8 cellular contexts compared by ENCODE assay signal in the genomic region with DNA sequence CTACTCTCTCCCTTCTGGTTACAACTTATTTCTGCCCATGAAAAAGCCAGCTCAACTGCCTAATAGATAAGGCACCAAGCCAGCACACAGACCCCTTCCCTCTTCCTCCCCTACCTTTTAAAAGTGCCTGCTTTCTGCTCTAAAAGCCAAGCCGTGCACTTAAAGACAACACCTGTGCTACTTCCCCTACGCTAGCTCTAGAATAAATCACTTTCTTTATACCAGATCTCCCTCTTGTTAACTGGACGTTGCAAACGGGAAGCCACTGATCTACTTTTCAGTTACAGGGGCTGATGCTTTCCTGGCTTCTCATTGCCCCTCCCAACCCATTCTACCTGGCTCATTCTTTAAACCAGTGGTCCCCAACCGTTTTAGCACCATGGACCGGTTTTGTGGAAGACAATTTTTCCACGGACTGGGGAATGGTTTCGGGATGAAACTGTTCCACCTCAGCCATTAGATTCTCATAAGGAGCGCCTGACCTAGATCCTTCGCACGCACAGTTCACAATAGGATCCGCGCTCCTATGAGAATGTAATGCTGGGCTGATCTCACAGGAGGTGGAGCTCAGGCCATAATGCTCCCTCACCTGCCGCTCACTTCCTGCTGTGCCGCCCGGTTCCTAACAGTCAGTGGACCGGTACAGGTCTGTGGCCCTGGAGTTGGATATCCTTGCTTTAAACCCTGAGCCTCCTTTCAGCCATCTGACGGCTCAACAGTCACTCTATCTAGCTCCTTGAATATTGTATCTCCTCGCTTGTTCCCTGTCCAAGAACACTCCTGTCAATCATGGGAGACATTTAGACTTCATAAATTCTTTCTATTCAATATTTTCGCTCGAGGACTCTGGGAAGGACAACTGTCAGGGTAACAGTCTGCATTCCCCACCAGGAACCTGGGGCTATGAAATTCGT. TPM values are rescaled to one million over a fixed set of nuclear protein-coding genes. Genes with fewer than 3 reads are reported as not detected.
A peak's percentile ranks its signal among the peaks of the same experiment; 100 is the strongest.
DNase-seq lines count a peak whose midpoint lies in the region; ATAC-seq and TF ChIP-seq lines count a peak whose summit lies in the region.

No MANE protein-coding gene starts in this region.

- DNase-seq in NCI-H1092 treated with DMSO at 0.1 percent for 48 hours (lab: John Stamatoyannopoulos, UW) (peak; percentile 34), NCI-H1092 (lab: John Stamatoyannopoulos, UW) (no peak), NCI-H345 (lab: John Stamatoyannopoulos, UW) (peak; percentile 76), adrenal gland (peak in 2 of 7 donors; percentile 8 to 10), hepatocyte (ENCODE audit: low spot score) (no peak), retina (peak; percentile 5)

- peak overlapping the region; percentile 74 for H3K4me2 ChIP-seq in hepatocyte

- peak overlapping the region in 2 of 5 donors; percentile 48 to 83 for H3K27ac ChIP-seq in adrenal gland
- peak overlapping the region; percentile 31 for H3K27ac ChIP-seq in hepatocyte

- ATAC-seq in HG02981 (IDR thresholded peaks at IDR 0.05; ENCODE audit: unreplicated experiment) (no peak), HG03097 (IDR thresholded peaks at IDR 0.05; ENCODE audit: low FRiP score, unreplicated experiment) (no peak)

- TF ChIP-seq CTCF in adrenal gland (IDR thresholded peaks at IDR 0.05) (no peak), hepatocyte (IDR thresholded peaks at IDR 0.05; ENCODE audit: poor library complexity) (no peak)

- H3K4me3 ChIP-seq in adrenal gland (peak overlapping the region; percentile 31 to 86 (median 50)), hepatocyte (peak overlapping the region; percentile 17)

- H3K27me3 ChIP-seq in adrenal gland (no peaks in the 10 kb centered on the region), hepatocyte (no peaks in the 10 kb centered on the region)

- H3K4me1 ChIP-seq in adrenal gland (replicated peaks in 1 of 2) (peaks cover 7 to 14% of the 10 kb centered on the region in 2 donors), hepatocyte (ENCODE audit: insufficient read depth) (no peaks in the 10 kb centered on the region)

- intact Hi-C loops in adrenal gland (cut with DNase I) = no loop called here

- no peaks in the 10 kb centered on the region for H4K20me1 ChIP-seq in hepatocyte (ENCODE audit: insufficient read depth, poor library complexity, severe bottlenecking)

- peaks cover 23% of the 10 kb centered on the region for H3K79me2 ChIP-seq in hepatocyte

- 10 to 15% (median 11%) methylated on average over 14 to 22 of the region's 22 CpGs for WGBS in adrenal gland, 4 donors
- WGBS in hepatocyte (ENCODE audit: low lambda C conversion rate, missing lambda C conversion rate) = 77% methylated on average over 22 of the region's 22 CpGs

- H3K9me3 ChIP-seq in adrenal gland (replicated peaks in 1 of 3) (no peaks in the 10 kb centered on the region), hepatocyte (ENCODE audit: low read depth) (no peaks in the 10 kb centered on the region)

- peak overlapping the region; percentile 91 for H2AFZ ChIP-seq in hepatocyte

- peaks cover 0 to 6% of the 10 kb centered on the region in 2 donors for H3K36me3 ChIP-seq in adrenal gland (replicated peaks in 1 of 2)
- no peaks in the 10 kb centered on the region for H3K36me3 ChIP-seq in hepatocyte (replicated peaks; ENCODE audit: insufficient read depth, low read depth)

- no peak for TF ChIP-seq POLR2A in adrenal gland (IDR thresholded peaks at IDR 0.05)

- H3K9me2 ChIP-seq in hepatocyte (replicated peaks; ENCODE audit: insufficient read depth) = no peaks in the 10 kb centered on the region

RNA-seq across cellular contexts. Expression of a gene that starts 0.8 kb away (rescaled TPM):
- total RNA-seq in adrenal gland (1 to 10 TPM; 1.6 to 8.8 (median 6.1) TPM), hepatocyte (12.9 and 14.3 TPM in 2 replicates)
- polyA plus RNA-seq in adrenal gland (1 to 10 TPM; 4.9 to 6.6 (median 4.9) TPM), hepatocyte (3.6 and 5.8 TPM in 2 replicates)

RNA-seq across cellular contexts. Expression of a gene that starts 21.0 kb away (rescaled TPM):
- total RNA-seq in adrenal gland = 1 to 10 TPM; 1.8 to 3.6 (median 2.8) TPM
- polyA plus RNA-seq in adrenal gland = 1 to 10 TPM; 1.1 to 2.7 (median 2.0) TPM
- 2.6 and 2.9 TPM in 2 replicates for total RNA-seq in hepatocyte
- 0.87 and 1.4 TPM in 2 replicates for polyA plus RNA-seq in hepatocyte

RNA-seq across cellular contexts. Expression of a gene that starts 25.8 kb away (rescaled TPM):
- total RNA-seq in adrenal gland (1 to 10 TPM; 2.3 to 8.3 (median 4.4) TPM), hepatocyte (5.3 and 6.3 TPM in 2 replicates)
- polyA plus RNA-seq in adrenal gland (1 to 10 TPM; 4.1 to 7.8 (median 4.5) TPM), hepatocyte (1.6 and 1.8 TPM in 2 replicates)

RNA-seq across cellular contexts. Expression of a gene that starts 43.2 kb away (rescaled TPM):
- 10 to 100 TPM; 14.6 to 35.1 (median 28.2) TPM for total RNA-seq in adrenal gland
- 10 to 100 TPM; 14.5 to 44.6 (median 30.8) TPM for polyA plus RNA-seq in adrenal gland
- total RNA-seq in hepatocyte = 24.8 and 25.9 TPM in 2 replicates
- 17.6 and 20.8 TPM in 2 replicates for polyA plus RNA-seq in hepatocyte

RNA-seq across cellular contexts. Expression of a gene that starts 48.2 kb away (rescaled TPM):
- 1 to 10 TPM; 1.4 to 6.1 (median 4.7) TPM for total RNA-seq in adrenal gland
- polyA plus RNA-seq in adrenal gland = 1 to 10 TPM; 3.0 to 3.5 (median 3.2) TPM
- total RNA-seq in hepatocyte = 4.4 and 5.9 TPM in 2 replicates
- 3.7 and 4.3 TPM in 2 replicates for polyA plus RNA-seq in hepatocyte

Comparison
In these comparisons a context has a peak if more than half of its experiments do, and no peak if none do; other contexts are left out.
1. DNase-seq: peak in NCI-H1092 treated with DMSO at 0.1 percent for 48 hours (single experiment), NCI-H345 (single experiment) and retina (single experiment); none in NCI-H1092 (single experiment) and hepatocyte (single experiment).